In genomic region chr10:96516337-96516736, GRCh38 we compare ENCODE assay signal across 27 cellular contexts. TPM values are rescaled to one million over a fixed set of nuclear protein-coding genes. Genes with fewer than 3 reads are reported as not detected.
"Had no signal": no experiment of that assay in that cellular context is flagged by ENCODE, and none has a peak within 500 bp of the region (broad histone marks: within the 10 kb centered on the region; RNA-seq: fewer than 3 reads in every experiment).

No MANE protein-coding gene starts in this region.

- DNase-seq: activated CD4-positive, alpha-beta memory T cell treated with anti-CD3 and anti-CD28 coated beads for 36 hours; activated CD4-positive, alpha-beta T cell treated with anti-CD3 and anti-CD28 coated beads, Interleukin-2, amount 10 ng/mL, durations not matched to agents 7 days and 5 days; activated CD4-positive, CD25-positive, alpha-beta regulatory T cell; activated CD8-positive, alpha-beta memory T cell treated with anti-CD3 and anti-CD28 coated beads for 24 hours; activated gamma-delta T cell; activated naive CD4-positive, alpha-beta T cell treated with anti-CD3 and anti-CD28 coated beads for 36 hours; activated T-cell treated with anti-CD3 and anti-CD28 coated beads, Interleukin-2, amount 50 U/mL, for 4 hours; amygdala; cerebellar nuclear complex; NCI-H1092; NCI-H1417; NCI-H1694; NCI-H2029; NCI-H345; NCI-H510A; NCI-H69; NK-92 treated with Interleukin-12 subunit alpha and Interleukin-12 subunit beta, amount 100 ng/mL, for 24 hours; Peyer's patch; Right ventricle myocardium superior; SJCRH30; SK-N-SH; T-helper 1 cell had no signal

- H3K9ac ChIP-seq: SK-N-SH had no signal

- H3K27ac ChIP-seq: Peyer's patch, RWPE1, SJCRH30 had no signal

- H3K27me3 ChIP-seq: Peyer's patch, SJCRH30 had no signal

- H3K9me3 ChIP-seq: Peyer's patch, SJCRH30, SK-N-SH had no signal

- H3K4me2 ChIP-seq: SK-N-SH had no signal

- ATAC-seq: activated T-cell treated with anti-CD3 and anti-CD28 coated beads, Interleukin-2, amount 50 U/mL, for 4 hours; activated T-helper 17 cell treated with anti-CD3 and anti-CD28 coated beads, Interleukin-2, amount 50 U/mL, for 72 hours had no signal

- H3K4me3 ChIP-seq: Peyer's patch, SJCRH30 had no signal

- FAIRE-seq: colon, TTC549 had no signal

RNA-seq across cellular contexts. Expression of gene TLL2, which starts 2.6 kb away (rescaled TPM):
- total RNA-seq: activated T-cell treated with anti-CD3 and anti-CD28 coated beads, Interleukin-2, amount 50 U/mL, for 4 hours; activated T-helper 17 cell treated with anti-CD3 and anti-CD28 coated beads, Interleukin-2, amount 50 U/mL, for 72 hours; M059J had no signal
